15 cellular contexts compared by ENCODE assay signal in the genomic region with DNA sequence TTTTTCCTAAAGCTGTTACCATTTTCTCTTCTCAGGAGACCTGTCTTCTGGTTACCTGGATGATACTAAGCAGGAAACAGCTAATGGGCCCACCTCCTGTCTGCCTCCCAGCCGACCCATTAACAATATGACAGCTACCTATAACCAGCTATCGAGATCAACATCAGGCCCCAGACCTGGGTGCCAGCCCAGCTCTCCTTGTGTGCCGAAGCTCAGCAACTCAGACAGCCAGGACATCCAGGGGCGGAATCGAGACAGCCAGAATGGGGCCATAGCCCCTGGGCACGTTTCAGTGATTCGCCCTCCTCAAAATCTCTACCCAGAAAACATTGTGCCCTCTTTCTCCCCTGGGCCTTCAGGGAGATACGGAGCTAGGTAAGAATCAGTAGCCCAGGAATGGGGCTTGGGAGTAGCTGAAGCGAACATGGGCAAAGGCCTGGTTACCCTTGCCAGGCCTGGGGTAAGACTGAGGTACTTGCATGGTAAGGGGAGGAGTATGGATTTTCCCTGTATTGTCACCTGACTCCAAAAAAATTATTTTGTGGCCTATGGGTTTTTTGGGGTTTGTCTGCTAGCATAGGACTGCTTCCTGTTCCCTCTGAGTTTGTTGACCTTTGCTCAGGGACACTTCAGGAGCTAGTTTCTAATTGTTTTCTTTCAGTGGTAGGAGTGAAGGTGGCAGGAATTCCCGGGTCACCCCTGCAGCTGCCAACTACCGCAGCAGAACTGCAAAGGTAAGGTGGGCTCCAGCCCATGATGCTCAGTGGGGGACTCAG. TPM values are rescaled to one million over a fixed set of nuclear protein-coding genes. Genes with fewer than 3 reads are reported as not detected.
DNase-seq lines count a peak whose midpoint lies in the region; ATAC-seq and TF ChIP-seq lines count a peak whose summit lies in the region.
"Had no signal": no experiment of that assay in that cellular context is flagged by ENCODE, and none has a peak within 500 bp of the region (broad histone marks: within the 10 kb centered on the region; RNA-seq: fewer than 3 reads in every experiment).

No MANE protein-coding gene starts in this region.

- CTCF ChIA-PET in activated CD4-positive, alpha-beta T cell treated with anti-CD3 and anti-CD28 coated beads for 36 hours (lab: Charles Lee): interaction anchor here (1.1 kb wide), 1 partner anchor 236 kb away, joined by 4 read pairs; no protein-coding TSS in a partner anchor

- ATAC-seq in activated CD4-positive, alpha-beta T cell treated with anti-CD3 and anti-CD28 coated beads for 36 hours: no peak
- ATAC-seq in GM19463 (IDR thresholded peaks at IDR 0.05; ENCODE audit: unreplicated experiment): no peak
- ATAC-seq: PC-3 had no signal

- H3K27me3 Mint-ChIP-seq in activated CD4-positive, alpha-beta T cell treated with anti-CD3 and anti-CD28 coated beads for 36 hours: no peaks in the 10 kb centered on the region
- no peaks in the 10 kb centered on the region for H3K27me3 Mint-ChIP-seq in progenitor cell of endocrine pancreas

- no peak for DNase-seq in activated CD4-positive, alpha-beta T cell treated with anti-CD3 and anti-CD28 coated beads for 36 hours
- no peak for DNase-seq in activated CD4-positive, alpha-beta T cell treated with anti-CD3 and anti-CD28 coated beads for 1 hour
- peak; percentile 2 for DNase-seq in H4 (ENCODE audit: low spot score)
- DNase-seq in ecto neural progenitor cell (ENCODE audit: low spot score): peak; percentile 43
- no peak for DNase-seq in progenitor cell of endocrine pancreas (ENCODE audit: low spot score, unreplicated experiment)
- DNase-seq in KBM-7: no peak
- no peak for DNase-seq in SIG-M5 (lab: John Stamatoyannopoulos, UW)
- DNase-seq: C1 segment of cervical spinal cord; central memory CD4-positive, alpha-beta T cell; NCI-H2081 treated with DMSO at 0.1 percent for 48 hours; NCI-H526; PC-3; stimulated activated naive CD4-positive, alpha-beta T cell treated with Interleukin-2 at 50 U/mL for 16 hours; uterus had no signal

- TF ChIP-seq CTCF in progenitor cell of endocrine pancreas (IDR thresholded peaks at IDR 0.05; ENCODE audit: unreplicated experiment): no peak

- H3K9me3 Mint-ChIP-seq in activated CD4-positive, alpha-beta T cell treated with anti-CD3 and anti-CD28 coated beads for 36 hours (ENCODE audit: low read depth): peaks cover 11% of the 10 kb centered on the region
- H3K9me3 Mint-ChIP-seq in progenitor cell of endocrine pancreas (ENCODE audit: low read depth): peaks cover 12% of the 10 kb centered on the region

- H3K4me1 Mint-ChIP-seq in activated CD4-positive, alpha-beta T cell treated with anti-CD3 and anti-CD28 coated beads for 36 hours: no peaks in the 10 kb centered on the region
- H3K4me1 Mint-ChIP-seq in progenitor cell of endocrine pancreas (ENCODE audit: low read depth): no peaks in the 10 kb centered on the region

- H3K36me3 Mint-ChIP-seq in activated CD4-positive, alpha-beta T cell treated with anti-CD3 and anti-CD28 coated beads for 36 hours (ENCODE audit: low read depth): peaks cover 70% of the 10 kb centered on the region
- H3K36me3 Mint-ChIP-seq in progenitor cell of endocrine pancreas (ENCODE audit: insufficient read depth): peaks cover 45% of the 10 kb centered on the region

- intact Hi-C loops in activated CD4-positive, alpha-beta T cell treated with anti-CD3 and anti-CD28 coated beads for 36 hours (cut with DNase I, micrococcal nuclease): no loop called here

- peak overlapping the region; percentile 48 for H3K27ac Mint-ChIP-seq in activated CD4-positive, alpha-beta T cell treated with anti-CD3 and anti-CD28 coated beads for 36 hours
- peak overlapping the region; percentile 57 for H3K27ac Mint-ChIP-seq in progenitor cell of endocrine pancreas

- POLR2A ChIA-PET in activated CD4-positive, alpha-beta T cell treated with anti-CD3 and anti-CD28 coated beads for 36 hours (lab: Charles Lee): no interaction called here

- no peak overlapping the region for H3K4me3 Mint-ChIP-seq in activated CD4-positive, alpha-beta T cell treated with anti-CD3 and anti-CD28 coated beads for 36 hours
- H3K4me3 Mint-ChIP-seq in progenitor cell of endocrine pancreas (ENCODE audit: low read depth): no peak overlapping the region

- in situ Hi-C loops in KBM-7 (cut with MboI; ENCODE audit: low pct_unique_long_range_greater_than_20kb, low sequenced_read_pairs): no loop called here

RNA-seq across cellular contexts. Expression of gene TRAFD1, which starts 26.6 kb away (rescaled TPM):
- 10 to 100 TPM; 52.5 to 54.1 TPM for total RNA-seq in activated CD4-positive, alpha-beta T cell treated with anti-CD3 and anti-CD28 coated beads for 36 hours
- 23.3 and 34.7 TPM in 2 replicates for total RNA-seq in H4 (2014; rRNA removed; shearing (Covaris generic))
- total RNA-seq in progenitor cell of endocrine pancreas: 34.7 and 35.4 TPM in 2 replicates

RNA-seq across cellular contexts. Expression of gene NAA25, which starts 43.4 kb away (rescaled TPM):
- total RNA-seq in activated CD4-positive, alpha-beta T cell treated with anti-CD3 and anti-CD28 coated beads for 36 hours: 10 to 100 TPM; 50.9 to 58.5 TPM
- total RNA-seq in H4 (2014; rRNA removed; shearing (Covaris generic)): 14.1 and 35.8 TPM in 2 replicates
- 34.0 and 34.5 TPM in 2 replicates for total RNA-seq in progenitor cell of endocrine pancreas

Comparison
In these comparisons a context has a peak if more than half of its experiments do, and no peak if none do; other contexts are left out.
1. DNase-seq: peak in H4 (single experiment) and ecto neural progenitor cell (single experiment); none in activated CD4-positive, alpha-beta T cell treated with anti-CD3 and anti-CD28 coated beads for 36 hours (single experiment), activated CD4-positive, alpha-beta T cell treated with anti-CD3 and anti-CD28 coated beads for 1 hour (single experiment), progenitor cell of endocrine pancreas (single experiment), KBM-7 (single experiment) and SIG-M5 (single experiment).